In the genomic region with DNA sequence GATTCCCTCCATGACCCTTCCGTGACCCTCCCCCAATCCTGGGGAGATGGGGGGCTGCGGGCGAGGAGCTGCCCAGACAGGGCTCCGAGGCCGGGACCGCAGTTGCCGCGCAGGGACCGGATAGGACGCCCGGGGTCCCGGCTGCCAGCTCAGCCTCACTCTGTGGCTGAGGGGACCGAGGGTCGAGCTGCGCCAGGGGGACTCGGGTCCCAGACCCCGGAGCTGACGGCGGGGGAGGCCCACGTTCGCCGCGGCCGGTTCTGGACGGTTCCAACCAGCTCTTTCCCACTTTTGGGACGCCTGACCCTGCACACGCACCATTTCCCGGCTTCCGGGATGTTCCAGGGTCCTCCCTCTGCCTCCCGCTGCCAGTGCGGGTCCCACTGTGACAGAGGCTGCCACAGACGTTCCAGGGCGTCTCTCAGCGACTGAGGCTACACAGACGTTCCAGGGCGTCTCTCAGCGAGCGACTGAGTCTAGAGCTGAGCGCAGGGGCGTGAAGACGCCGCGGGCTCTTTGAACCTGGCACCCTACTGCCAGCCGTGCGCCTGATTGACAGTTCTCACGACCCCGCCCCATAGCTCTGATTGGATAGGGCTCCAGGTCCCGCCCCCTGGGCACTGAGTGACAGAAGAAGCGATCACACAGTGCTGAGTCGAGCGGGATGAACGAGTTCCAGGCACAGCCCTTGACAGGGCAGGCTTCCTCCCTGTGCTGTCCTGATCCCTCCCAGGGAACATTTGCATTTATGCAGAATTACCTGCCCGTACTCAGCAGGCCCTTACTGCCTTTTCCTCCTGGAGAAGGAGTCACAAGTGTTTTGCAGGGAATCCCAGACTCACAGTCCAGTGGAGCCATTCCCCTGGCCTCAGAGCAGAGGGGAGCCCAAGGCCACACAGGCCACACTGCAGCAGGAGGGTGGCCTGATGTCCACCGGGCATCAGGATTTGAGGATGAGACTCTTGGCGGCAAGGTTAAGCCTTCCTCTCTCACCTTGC, we compare ENCODE assay signal across 8 cellular contexts. TPM values are rescaled to one million over a fixed set of nuclear protein-coding genes. Genes with fewer than 3 reads are reported as not detected.
DNase-seq lines count a peak whose midpoint lies in the region; ATAC-seq and TF ChIP-seq lines count a peak whose summit lies in the region.

Gene ZNF563 (minus strand): TSS at position 472 of the 998 bp plus-strand sequence. CDS start 151 bp downstream, at position 321.

- no peaks in the 10 kb centered on the region for H3K36me3 ChIP-seq in HUES64 (ENCODE audit: insufficient read depth, low read length)

- H3K4me1 ChIP-seq in HUES64 (ENCODE audit: insufficient read depth, low read length) = peaks cover 6% of the 10 kb centered on the region

- H3K27me3 ChIP-seq in HUES64 (ENCODE audit: insufficient read depth, low read length) = peaks cover 16% of the 10 kb centered on the region

- peak; percentile 82 for DNase-seq in DMS 273 treated with DMSO at 0.1 percent for 48 hours (lab: John Stamatoyannopoulos, UW)
- peak; percentile 93 for DNase-seq in RPMI8226
- DNase-seq in activated effector memory CD4-positive, alpha-beta T cell treated with anti-CD3 and anti-CD28 coated beads, Interleukin-2, amount 50 U/mL, for 16 hours = peak; percentile 99
- DNase-seq in fibroblast of the aortic adventitia (ENCODE audit: low read depth) = peak; percentile 91
- DNase-seq in natural killer cell treated with Interleukin-12 subunit alpha and Interleukin-12 subunit beta and Interleukin-15 and Interleukin-18, amount 100 ng/mL, for 72 hours (ENCODE audit: low spot score) = peak; percentile 95
- DNase-seq in stimulated activated naive CD4-positive, alpha-beta T cell (lab: John Stamatoyannopoulos, UW) = peak; percentile 95 to 98 (median 96)

- no peaks in the 10 kb centered on the region for H3K36me3 Mint-ChIP-seq in natural killer cell treated with Interleukin-12 subunit alpha and Interleukin-12 subunit beta and Interleukin-15 and Interleukin-18, amount 100 ng/mL, for 72 hours

- H3K9me3 ChIP-seq in HUES64 (ENCODE audit: insufficient read depth, low read depth, low read length) = no peaks in the 10 kb centered on the region

- H3K4me1 Mint-ChIP-seq in natural killer cell treated with Interleukin-12 subunit alpha and Interleukin-12 subunit beta and Interleukin-15 and Interleukin-18, amount 100 ng/mL, for 72 hours (ENCODE audit: low read depth in 2 of 2) = peaks cover 16 to 19% of the 10 kb centered on the region in 2 donors

- peak within 1 kb of the TSS; percentile 75 to 94 for H3K27ac Mint-ChIP-seq in natural killer cell treated with Interleukin-12 subunit alpha and Interleukin-12 subunit beta and Interleukin-15 and Interleukin-18, amount 100 ng/mL, for 72 hours

- no peak within 1 kb of the TSS for H3K27ac ChIP-seq in HUES64 (ENCODE audit: low read depth, low read length)

- peak within 1 kb of the TSS; percentile 92 for H3K4me3 Mint-ChIP-seq in natural killer cell treated with Interleukin-12 subunit alpha and Interleukin-12 subunit beta and Interleukin-15 and Interleukin-18, amount 100 ng/mL, for 72 hours

- WGBS in HUES64 = 6% methylated on average over 55 of the region's 55 CpGs

- H3K4me3 ChIP-seq in HUES64 (ENCODE audit: low read length) (peak within 1 kb of the TSS; percentile 89), fibroblast of the aortic adventitia (ENCODE audit: low read depth, low read length) (peak within 1 kb of the TSS; percentile 90)

- ATAC-seq in GM21447 (IDR thresholded peaks at IDR 0.05; ENCODE audit: unreplicated experiment) = peak; percentile 93
- ATAC-seq in natural killer cell treated with Interleukin-12 subunit alpha and Interleukin-12 subunit beta and Interleukin-15 and Interleukin-18, amount 100 ng/mL, for 72 hours = peak; percentile 100

- H3K9me3 Mint-ChIP-seq in natural killer cell treated with Interleukin-12 subunit alpha and Interleukin-12 subunit beta and Interleukin-15 and Interleukin-18, amount 100 ng/mL, for 72 hours = no peaks in the 10 kb centered on the region

- no peak for TF ChIP-seq CTCF in fibroblast of the aortic adventitia (IDR thresholded peaks at IDR 0.05; ENCODE audit: insufficient read depth, low read length)

- H3K27me3 Mint-ChIP-seq in natural killer cell treated with Interleukin-12 subunit alpha and Interleukin-12 subunit beta and Interleukin-15 and Interleukin-18, amount 100 ng/mL, for 72 hours = no peaks in the 10 kb centered on the region

- H3K9ac ChIP-seq in HUES64 (ENCODE audit: low read depth, low read length) = peak within 1 kb of the TSS; percentile 66

RNA-seq across cellular contexts. Expression of gene ZNF563, which starts in this region (rescaled TPM):
- polyA plus RNA-seq in HUES64 (2013, experiment 1 of 2) = 1.6 TPM
- 1.4 TPM for polyA plus RNA-seq in HUES64 (2013, experiment 2 of 2)
- total RNA-seq in fibroblast of the aortic adventitia (ENCODE audit: low replicate concordance) = 1.6 and 4.0 TPM in 2 replicates
- total RNA-seq in natural killer cell treated with Interleukin-12 subunit alpha and Interleukin-12 subunit beta and Interleukin-15 and Interleukin-18, amount 100 ng/mL, for 72 hours = 1 to 10 TPM; 2.3 TPM
